11 cellular contexts compared by ENCODE assay signal in the genomic region with DNA sequence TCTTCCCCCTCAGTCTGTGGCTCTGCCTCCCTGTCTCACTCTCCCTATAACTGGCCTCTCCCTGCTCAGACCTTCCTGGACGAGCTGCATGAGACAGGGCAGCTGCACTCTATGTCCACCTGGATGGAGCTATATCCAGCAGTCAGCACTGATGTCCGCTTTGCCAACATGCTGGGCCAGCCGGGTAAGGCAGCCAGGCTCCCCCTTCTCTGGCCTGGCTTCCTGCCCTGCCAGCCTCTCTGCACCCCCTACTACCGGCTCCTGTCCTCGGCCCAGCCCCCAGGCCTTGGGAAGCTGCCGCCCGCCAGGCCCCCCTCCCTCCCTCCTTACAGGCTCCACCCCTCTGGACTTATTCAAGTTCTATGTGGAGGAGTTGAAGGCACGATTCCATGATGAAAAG. TPM values are rescaled to one million over a fixed set of nuclear protein-coding genes. Genes with fewer than 3 reads are reported as not detected.
DNase-seq lines count a peak whose midpoint lies in the region; TF ChIP-seq lines count a peak whose summit lies in the region.
"Had no signal": no experiment of that assay in that cellular context is flagged by ENCODE, and none has a peak within 500 bp of the region (broad histone marks: within the 10 kb centered on the region; RNA-seq: fewer than 3 reads in every experiment).

No MANE protein-coding gene starts in this region.

- peak overlapping the region; percentile 52 to 81 (median 64) for H3K27ac ChIP-seq in tibial nerve
- H3K27ac ChIP-seq: foreskin keratinocyte had no signal

- peak; percentile 43 for DNase-seq in activated effector memory CD4-positive, alpha-beta T cell treated with anti-CD3 and anti-CD28 coated beads, Interleukin-2, amount 50 U/mL, for 16 hours
- no peak for DNase-seq in activated effector memory CD4-positive, alpha-beta T cell treated with Interleukin-2 at 50 U/mL for 16 hours
- peak; percentile 48 for DNase-seq in astrocyte of the hippocampus (ENCODE audit: low read depth, low spot score)
- DNase-seq in iPS-NIHi7 (ENCODE audit: extremely low spot score): peak; percentile 52
- DNase-seq in tibial nerve (ENCODE audit: low spot score in 2 of 2): no peak
- no peak for DNase-seq in SIG-M5 treated with dmso at 0.1 percent for 504 hours (lab: John Stamatoyannopoulos, UW; ENCODE audit: unreplicated experiment)
- DNase-seq in Ammon's horn (ENCODE audit: low spot score): no peak
- DNase-seq in HUDEP-2 (lab: John Stamatoyannopoulos, UW; ENCODE audit: unreplicated experiment in 76 of 76): no peak
- DNase-seq: NCI-H2029 treated with DMSO at 0.1 percent for 48 hours, T1000 had no signal

- H3K36me3 ChIP-seq in tibial nerve: peaks cover 0 to 58% (median 0%) of the 10 kb centered on the region in 3 donors

- H3K4me3 ChIP-seq in tibial nerve: no peak overlapping the region

- no peak for TF ChIP-seq POLR2A in tibial nerve (IDR thresholded peaks at IDR 0.05)

- no peak for TF ChIP-seq EP300 in tibial nerve (IDR thresholded peaks at IDR 0.05)

- TF ChIP-seq CTCF in tibial nerve (IDR thresholded peaks at IDR 0.05): no peak

- WGBS in tibial nerve, 2 donors: 17 to 27% methylated on average over 8 of the region's 8 CpGs

- H3K9me3 ChIP-seq in tibial nerve: no peaks in the 10 kb centered on the region

- no peaks in the 10 kb centered on the region for H3K27me3 ChIP-seq in tibial nerve
- H3K27me3 ChIP-seq: foreskin keratinocyte had no signal

- H3K4me1 ChIP-seq in tibial nerve: peaks cover 0 to 22% (median 12%) of the 10 kb centered on the region in 4 donors
- H3K4me1 ChIP-seq: foreskin keratinocyte had no signal

RNA-seq across cellular contexts. Expression of a gene that starts 14.0 kb away (rescaled TPM):
- total RNA-seq in tibial nerve: 10 to 100 TPM; 18.1 to 36.0 (median 21.4) TPM

RNA-seq across cellular contexts. Expression of a gene that starts 32.0 kb away (rescaled TPM):
- total RNA-seq in tibial nerve: under 1 TPM in 3 of 4 donors, not detected in 1; 0.42 to 0.98 (median 0.44) TPM

Comparison
In these comparisons a context has a peak if more than half of its experiments do, and no peak if none do; other contexts are left out.
1. DNase-seq: peak in activated effector memory CD4-positive, alpha-beta T cell treated with anti-CD3 and anti-CD28 coated beads, Interleukin-2, amount 50 U/mL, for 16 hours (single experiment), astrocyte of the hippocampus (single experiment) and iPS-NIHi7 (single experiment); none in activated effector memory CD4-positive, alpha-beta T cell treated with Interleukin-2 at 50 U/mL for 16 hours (single experiment), tibial nerve (0 of 2), SIG-M5 treated with dmso at 0.1 percent for 504 hours (single experiment), Ammon's horn (single experiment) and HUDEP-2 (0 of 76).